Comparison of ENCODE assay signal across 33 cellular contexts in genomic region chr10:111482074-111482350, GRCh38.
"Had no signal": no experiment of that assay in that cellular context is flagged by ENCODE, and none has a peak within 500 bp of the region (broad histone marks: within the 10 kb centered on the region; RNA-seq: fewer than 3 reads in every experiment).

No MANE protein-coding gene starts in this region.

- H3K4me3 Mint-ChIP-seq: activated CD4-positive, alpha-beta memory T cell treated with anti-CD3 and anti-CD28 coated beads for 36 hours; activated CD4-positive, alpha-beta T cell treated with anti-CD3 and anti-CD28 coated beads for 36 hours; activated CD4-positive, alpha-beta T cell treated with anti-CD3 and anti-CD28 coated beads, Interleukin-2, amount 10 ng/mL, durations not matched to agents 24 days and 14 days; activated CD8-positive, alpha-beta memory T cell treated with anti-CD3 and anti-CD28 coated beads, Interleukin-2, amount 10 ng/mL, durations not matched to agents 7 days and 5 days; activated CD8-positive, alpha-beta T cell treated with anti-CD3 and anti-CD28 coated beads, Interleukin-2, amount 10 ng/mL, durations not matched to agents 7 days and 5 days; activated naive CD4-positive, alpha-beta T cell treated with anti-CD3 and anti-CD28 coated beads for 36 hours; activated naive CD4-positive, alpha-beta T cell treated with anti-CD3 and anti-CD28 coated beads, Interleukin-2, amount 50 U/mL, for 24 hours; activated naive CD8-positive, alpha-beta T cell treated with anti-CD3 and anti-CD28 coated beads for 36 hours; activated naive CD8-positive, alpha-beta T cell treated with anti-CD3 and anti-CD28 coated beads, Interleukin-2, amount 50 U/mL, for 24 hours; activated T-helper 1 cell treated with anti-CD3 and anti-CD28 coated beads, Interleukin-12 subunit alpha, Interleukin-12 subunit beta, Interleukin-2, Interleukin-4 antibody, amounts not matched to agents 30 ng/mL and 10 ng/mL and 1 ng/mL, durations not matched to agents 14 hours and 24 hours and 36 hours; effector memory CD8-positive, alpha-beta T cell; T-helper 17 cell; T-helper 2 cell treated with Interferon-gamma antibody and Interleukin-4, amounts not matched to agents 5 μg/mL and 100 μg/mL, for 36 hours had no signal

- H3K36me3 ChIP-seq: adrenal gland, esophagus muscularis mucosa, gastrocnemius medialis, heart right ventricle had no signal

- H3K27ac Mint-ChIP-seq: activated CD4-positive, alpha-beta memory T cell treated with anti-CD3 and anti-CD28 coated beads for 36 hours; activated CD4-positive, alpha-beta T cell treated with anti-CD3 and anti-CD28 coated beads for 36 hours; activated CD4-positive, alpha-beta T cell treated with anti-CD3 and anti-CD28 coated beads, Interleukin-2, amount 10 ng/mL, durations not matched to agents 24 days and 14 days; activated CD8-positive, alpha-beta memory T cell treated with anti-CD3 and anti-CD28 coated beads, Interleukin-2, amount 10 ng/mL, durations not matched to agents 7 days and 5 days; activated CD8-positive, alpha-beta T cell treated with anti-CD3 and anti-CD28 coated beads, Interleukin-2, amount 10 ng/mL, durations not matched to agents 7 days and 5 days; activated naive CD4-positive, alpha-beta T cell treated with anti-CD3 and anti-CD28 coated beads for 36 hours; activated naive CD4-positive, alpha-beta T cell treated with anti-CD3 and anti-CD28 coated beads, Interleukin-2, amount 50 U/mL, for 24 hours; activated naive CD8-positive, alpha-beta T cell treated with anti-CD3 and anti-CD28 coated beads for 36 hours; activated naive CD8-positive, alpha-beta T cell treated with anti-CD3 and anti-CD28 coated beads, Interleukin-2, amount 50 U/mL, for 24 hours; activated T-helper 1 cell treated with anti-CD3 and anti-CD28 coated beads, Interleukin-12 subunit alpha, Interleukin-12 subunit beta, Interleukin-2, Interleukin-4 antibody, amounts not matched to agents 30 ng/mL and 10 ng/mL and 1 ng/mL, durations not matched to agents 14 hours and 24 hours and 36 hours; activated T-helper 2 cell treated with anti-CD3 and anti-CD28 coated beads, Interferon-gamma antibody, Interleukin-2, Interleukin-4, amounts not matched to agents 10 μg/mL and 5 μg/mL and 100 μg/mL, durations not matched to agents 14 hours and 24 hours and 36 hours; effector memory CD8-positive, alpha-beta T cell; T-helper 17 cell; T-helper 2 cell treated with Interferon-gamma antibody and Interleukin-4, amounts not matched to agents 5 μg/mL and 100 μg/mL, for 36 hours had no signal

- H3K4me1 Mint-ChIP-seq: activated CD4-positive, alpha-beta T cell treated with anti-CD3 and anti-CD28 coated beads for 36 hours; activated CD4-positive, alpha-beta T cell treated with anti-CD3 and anti-CD28 coated beads, Interleukin-2, amount 10 ng/mL, durations not matched to agents 24 days and 14 days; activated CD8-positive, alpha-beta memory T cell treated with anti-CD3 and anti-CD28 coated beads, Interleukin-2, amount 10 ng/mL, durations not matched to agents 7 days and 5 days; activated naive CD4-positive, alpha-beta T cell treated with anti-CD3 and anti-CD28 coated beads, Interleukin-2, amount 50 U/mL, for 24 hours; activated naive CD8-positive, alpha-beta T cell treated with anti-CD3 and anti-CD28 coated beads for 36 hours; activated naive CD8-positive, alpha-beta T cell treated with anti-CD3 and anti-CD28 coated beads, Interleukin-2, amount 50 U/mL, for 24 hours; T-helper 17 cell had no signal

- H3K4me1 ChIP-seq: adrenal gland, body of pancreas, esophagus muscularis mucosa, gastrocnemius medialis, heart right ventricle had no signal

- H3K9me3 Mint-ChIP-seq: activated CD4-positive, alpha-beta memory T cell treated with anti-CD3 and anti-CD28 coated beads for 36 hours; activated CD4-positive, alpha-beta T cell treated with anti-CD3 and anti-CD28 coated beads, Interleukin-2, amount 10 ng/mL, durations not matched to agents 24 days and 14 days; activated naive CD4-positive, alpha-beta T cell treated with anti-CD3 and anti-CD28 coated beads for 36 hours; activated naive CD4-positive, alpha-beta T cell treated with anti-CD3 and anti-CD28 coated beads, Interleukin-2, amount 50 U/mL, for 24 hours; activated naive CD8-positive, alpha-beta T cell treated with anti-CD3 and anti-CD28 coated beads for 36 hours; activated naive CD8-positive, alpha-beta T cell treated with anti-CD3 and anti-CD28 coated beads, Interleukin-2, amount 50 U/mL, for 24 hours; activated T-helper 1 cell treated with anti-CD3 and anti-CD28 coated beads, Interleukin-12 subunit alpha, Interleukin-12 subunit beta, Interleukin-2, Interleukin-4 antibody, amounts not matched to agents 30 ng/mL and 10 ng/mL and 1 ng/mL, durations not matched to agents 14 hours and 24 hours and 36 hours; activated T-helper 2 cell treated with anti-CD3 and anti-CD28 coated beads, Interferon-gamma antibody, Interleukin-2, Interleukin-4, amounts not matched to agents 10 μg/mL and 5 μg/mL and 100 μg/mL, durations not matched to agents 14 hours and 24 hours and 36 hours; effector memory CD8-positive, alpha-beta T cell; T-helper 2 cell treated with Interferon-gamma antibody and Interleukin-4, amounts not matched to agents 5 μg/mL and 100 μg/mL, for 36 hours had no signal

- H3K9me3 ChIP-seq: adrenal gland, body of pancreas, esophagus muscularis mucosa, gastrocnemius medialis, heart right ventricle had no signal

- ATAC-seq: activated CD4-positive, alpha-beta T cell treated with anti-CD3 and anti-CD28 coated beads for 36 hours; activated CD8-positive, alpha-beta memory T cell treated with anti-CD3 and anti-CD28 coated beads, Interleukin-2, amount 10 ng/mL, durations not matched to agents 7 days and 5 days; activated CD8-positive, alpha-beta T cell treated with anti-CD3 and anti-CD28 coated beads, Interleukin-2, amount 10 ng/mL, durations not matched to agents 7 days and 5 days; activated naive CD8-positive, alpha-beta T cell treated with anti-CD3 and anti-CD28 coated beads, Interleukin-2, amount 50 U/mL, for 24 hours; body of pancreas; effector memory CD8-positive, alpha-beta T cell; gastrocnemius medialis; heart right ventricle; T-helper 17 cell had no signal

- H3K27ac ChIP-seq: adrenal gland, body of pancreas, esophagus muscularis mucosa, gastrocnemius medialis, heart right ventricle had no signal

- H3K27me3 ChIP-seq: adrenal gland, body of pancreas, esophagus muscularis mucosa, foreskin keratinocyte, gastrocnemius medialis, heart right ventricle had no signal

- H3K27me3 Mint-ChIP-seq: activated CD4-positive, alpha-beta T cell treated with anti-CD3 and anti-CD28 coated beads, Interleukin-2, amount 10 ng/mL, durations not matched to agents 24 days and 14 days; activated CD8-positive, alpha-beta memory T cell treated with anti-CD3 and anti-CD28 coated beads, Interleukin-2, amount 10 ng/mL, durations not matched to agents 7 days and 5 days; activated naive CD8-positive, alpha-beta T cell treated with anti-CD3 and anti-CD28 coated beads for 36 hours; activated naive CD8-positive, alpha-beta T cell treated with anti-CD3 and anti-CD28 coated beads, Interleukin-2, amount 50 U/mL, for 24 hours had no signal

- DNase-seq: activated CD4-positive, alpha-beta memory T cell treated with anti-CD3 and anti-CD28 coated beads for 36 hours; activated CD4-positive, alpha-beta T cell treated with anti-CD3 and anti-CD28 coated beads for 36 hours; activated CD4-positive, alpha-beta T cell treated with anti-CD3 and anti-CD28 coated beads, Interleukin-2, amount 10 ng/mL, durations not matched to agents 24 days and 14 days; activated CD4-positive, CD25-positive, alpha-beta regulatory T cell; activated CD4-positive, CD25-positive, alpha-beta regulatory T cell treated with anti-CD3 and anti-CD28 coated beads, Interleukin-2, amount 50 U/mL, for 72 hours; activated CD8-positive, alpha-beta memory T cell treated with anti-CD3 and anti-CD28 coated beads, Interleukin-2, amount 10 ng/mL, durations not matched to agents 7 days and 5 days; activated CD8-positive, alpha-beta memory T cell treated with anti-CD3 and anti-CD28 coated beads, Interleukin-2, amount 50 U/mL, for 4 hours; activated CD8-positive, alpha-beta T cell treated with anti-CD3 and anti-CD28 coated beads, Interleukin-2, amount 10 ng/mL, durations not matched to agents 7 days and 5 days; activated effector memory CD4-positive, alpha-beta T cell treated with anti-CD3 and anti-CD28 coated beads, Interleukin-2, amount 50 U/mL, for 16 hours; activated naive CD4-positive, alpha-beta T cell treated with anti-CD3 and anti-CD28 coated beads for 36 hours; activated naive CD8-positive, alpha-beta T cell treated with anti-CD3 and anti-CD28 coated beads for 36 hours; activated naive CD8-positive, alpha-beta T cell treated with anti-CD3 and anti-CD28 coated beads, Interleukin-2, amount 50 U/mL, for 24 hours; activated T-cell treated with anti-CD3 and anti-CD28 coated beads, Interleukin-2, amount 50 U/mL, for 1 hour; activated T-cell treated with anti-CD3 and anti-CD28 coated beads, Interleukin-2, amount 50 U/mL, for 48 hours; adrenal gland; aorta; body of pancreas; caudate nucleus; cortex of kidney; dermis blood vessel endothelial cell; effector CD4-positive, alpha-beta T cell; effector memory CD8-positive, alpha-beta T cell; erythroblast; gastrocnemius medialis; heart right ventricle; T-helper 17 cell; T1000 had no signal

- H3K4me3 ChIP-seq: adrenal gland, body of pancreas, esophagus muscularis mucosa, gastrocnemius medialis, heart right ventricle had no signal

- H3K36me3 Mint-ChIP-seq: activated CD4-positive, alpha-beta memory T cell treated with anti-CD3 and anti-CD28 coated beads for 36 hours; activated CD8-positive, alpha-beta memory T cell treated with anti-CD3 and anti-CD28 coated beads, Interleukin-2, amount 10 ng/mL, durations not matched to agents 7 days and 5 days; activated naive CD4-positive, alpha-beta T cell treated with anti-CD3 and anti-CD28 coated beads, Interleukin-2, amount 50 U/mL, for 24 hours; activated naive CD8-positive, alpha-beta T cell treated with anti-CD3 and anti-CD28 coated beads for 36 hours had no signal
